Comparison of ENCODE assay signal across 17 cellular contexts in the genomic region with DNA sequence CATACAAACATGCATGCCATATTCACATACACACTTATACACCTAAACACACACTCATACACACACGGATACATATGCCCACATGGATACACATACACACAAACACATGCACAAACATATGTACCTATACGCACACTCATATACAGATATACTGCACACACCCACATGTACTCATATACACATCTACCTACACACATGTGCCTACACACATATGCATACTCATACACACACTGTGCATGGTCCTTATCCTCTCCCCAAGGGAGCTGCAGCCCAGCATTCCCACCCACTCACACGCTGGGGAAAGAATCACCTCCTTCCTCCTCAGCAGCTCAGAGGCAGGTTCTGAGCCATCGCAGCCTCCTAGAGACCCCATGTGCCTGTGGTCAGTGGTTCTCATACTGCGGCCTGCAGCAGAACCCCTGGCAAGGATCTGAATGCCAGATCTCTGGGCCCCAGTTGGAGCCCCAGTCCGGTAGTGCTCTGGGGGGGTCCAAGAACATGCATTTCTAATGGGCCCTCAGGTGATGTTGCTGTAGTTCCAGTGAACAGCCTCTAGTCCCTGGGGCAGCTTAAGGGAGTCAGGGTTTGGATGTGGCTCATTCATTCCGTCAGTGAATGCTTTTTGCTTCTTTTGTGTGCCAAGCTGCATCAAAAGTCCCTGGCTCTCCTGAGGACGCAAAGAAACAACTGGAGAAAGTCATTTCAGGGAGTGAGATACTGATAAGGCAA. TPM values are rescaled to one million over a fixed set of nuclear protein-coding genes. Genes with fewer than 3 reads are reported as not detected.
A peak's percentile ranks its signal among the peaks of the same experiment; 100 is the strongest.
DNase-seq lines count a peak whose midpoint lies in the region; ATAC-seq and TF ChIP-seq lines count a peak whose summit lies in the region.
"Had no signal": no experiment of that assay in that cellular context is flagged by ENCODE, and none has a peak within 500 bp of the region (broad histone marks: within the 10 kb centered on the region; RNA-seq: fewer than 3 reads in every experiment).

No MANE protein-coding gene starts in this region.

- TF ChIP-seq CTCF in natural killer cell (IDR thresholded peaks at IDR 0.05): no peak
- peak; percentile 19 for TF ChIP-seq CTCF in activated CD8-positive, alpha-beta T cell treated with anti-CD3 and anti-CD28 coated beads for 36 hours (IDR thresholded peaks at IDR 0.05)
- TF ChIP-seq CTCF in coronary artery (IDR thresholded peaks at IDR 0.05): no peak

- H3K4me3 ChIP-seq in iPS-20b (ENCODE audit: low read length) (no peak overlapping the region), coronary artery (no peak overlapping the region)

- ATAC-seq in natural killer cell (no peak), HG03280 (IDR thresholded peaks at IDR 0.05; ENCODE audit: unreplicated experiment) (no peak)
- ATAC-seq in natural killer cell treated with Interleukin-12 subunit alpha and Interleukin-12 subunit beta and Interleukin-15 and Interleukin-18, amount 100 ng/mL, for 72 hours: no peak
- ATAC-seq in activated CD8-positive, alpha-beta T cell treated with anti-CD3 and anti-CD28 coated beads for 36 hours: no peak

- CTCF ChIA-PET in activated CD8-positive, alpha-beta T cell treated with anti-CD3 and anti-CD28 coated beads for 36 hours (lab: Charles Lee): interaction anchor here (0.7 to 1.7 kb wide), 3 partner anchors 29 to 90 kb away, joined by 3 to 4 read pairs (median 3); no protein-coding TSS in a partner anchor

- H3K27ac ChIP-seq in iPS-20b (ENCODE audit: low read length): peak overlapping the region; percentile 48
- H3K27ac ChIP-seq in coronary artery: no peak overlapping the region
- no peak overlapping the region for H3K27ac ChIP-seq in caudate nucleus (ENCODE audit: low read depth, low read length)
- H3K27ac ChIP-seq: RWPE1 had no signal

- H3K4me3 Mint-ChIP-seq in natural killer cell: peak overlapping the region; percentile 17
- H3K4me3 Mint-ChIP-seq in natural killer cell treated with Interleukin-12 subunit alpha and Interleukin-12 subunit beta and Interleukin-15 and Interleukin-18, amount 100 ng/mL, for 72 hours: no peak overlapping the region
- no peak overlapping the region for H3K4me3 Mint-ChIP-seq in activated CD8-positive, alpha-beta T cell treated with anti-CD3 and anti-CD28 coated beads for 36 hours
- H3K4me3 Mint-ChIP-seq: naive B cell had no signal

- no peaks in the 10 kb centered on the region for H3K27me3 ChIP-seq in iPS-20b (ENCODE audit: insufficient read depth, low read length)

- H3K4me1 ChIP-seq in iPS-20b (ENCODE audit: insufficient read depth, low read length): peaks cover 21% of the 10 kb centered on the region

- H3K27ac Mint-ChIP-seq in natural killer cell: peak overlapping the region; percentile 1 to 51
- H3K27ac Mint-ChIP-seq in natural killer cell treated with Interleukin-12 subunit alpha and Interleukin-12 subunit beta and Interleukin-15 and Interleukin-18, amount 100 ng/mL, for 72 hours: no peak overlapping the region
- peak overlapping the region; percentile 95 for H3K27ac Mint-ChIP-seq in activated CD8-positive, alpha-beta T cell treated with anti-CD3 and anti-CD28 coated beads for 36 hours

- H3K36me3 Mint-ChIP-seq in natural killer cell: no peaks in the 10 kb centered on the region
- peaks cover 4% of the 10 kb centered on the region for H3K36me3 Mint-ChIP-seq in natural killer cell treated with Interleukin-12 subunit alpha and Interleukin-12 subunit beta and Interleukin-15 and Interleukin-18, amount 100 ng/mL, for 72 hours
- peaks cover 89% of the 10 kb centered on the region for H3K36me3 Mint-ChIP-seq in activated CD8-positive, alpha-beta T cell treated with anti-CD3 and anti-CD28 coated beads for 36 hours (ENCODE audit: low read depth)
- H3K36me3 Mint-ChIP-seq: naive B cell had no signal

- peak overlapping the region; percentile 8; the same call in 1 of the 2 replicates for H3K9ac ChIP-seq in iPS-20b (ENCODE audit: low read depth, low read length)

- no peaks in the 10 kb centered on the region for H3K9me3 ChIP-seq in iPS-20b (ENCODE audit: insufficient read depth, low read depth, low read length)

- intact Hi-C loops in natural killer cell (cut with micrococcal nuclease): no loop called here
- intact Hi-C loops in activated CD8-positive, alpha-beta T cell treated with anti-CD3 and anti-CD28 coated beads for 36 hours (cut with micrococcal nuclease): no loop called here

- H3K27me3 Mint-ChIP-seq in natural killer cell (ENCODE audit: low read depth in 2 of 2): no peaks in the 10 kb centered on the region
- H3K27me3 Mint-ChIP-seq in natural killer cell treated with Interleukin-12 subunit alpha and Interleukin-12 subunit beta and Interleukin-15 and Interleukin-18, amount 100 ng/mL, for 72 hours: no peaks in the 10 kb centered on the region
- H3K27me3 Mint-ChIP-seq in activated CD8-positive, alpha-beta T cell treated with anti-CD3 and anti-CD28 coated beads for 36 hours: no peaks in the 10 kb centered on the region
- H3K27me3 Mint-ChIP-seq: naive B cell had no signal

- POLR2A ChIA-PET in activated CD8-positive, alpha-beta T cell treated with anti-CD3 and anti-CD28 coated beads for 36 hours (lab: Charles Lee): interaction anchor here (0.9 to 5.0 kb wide), 9 partner anchors 8 to 53 kb away, joined by 3 to 33 read pairs (median 6); no protein-coding TSS in a partner anchor

- peaks cover 80 to 81% of the 10 kb centered on the region in 2 donors for H3K4me1 Mint-ChIP-seq in natural killer cell
- H3K4me1 Mint-ChIP-seq in natural killer cell treated with Interleukin-12 subunit alpha and Interleukin-12 subunit beta and Interleukin-15 and Interleukin-18, amount 100 ng/mL, for 72 hours (ENCODE audit: low read depth in 2 of 2): peaks cover 61 to 73% of the 10 kb centered on the region in 2 donors
- H3K4me1 Mint-ChIP-seq in activated CD8-positive, alpha-beta T cell treated with anti-CD3 and anti-CD28 coated beads for 36 hours (ENCODE audit: low read depth): peaks cover 92% of the 10 kb centered on the region

- H3K9me3 Mint-ChIP-seq in natural killer cell: no peaks in the 10 kb centered on the region
- no peaks in the 10 kb centered on the region for H3K9me3 Mint-ChIP-seq in natural killer cell treated with Interleukin-12 subunit alpha and Interleukin-12 subunit beta and Interleukin-15 and Interleukin-18, amount 100 ng/mL, for 72 hours
- no peaks in the 10 kb centered on the region for H3K9me3 Mint-ChIP-seq in activated CD8-positive, alpha-beta T cell treated with anti-CD3 and anti-CD28 coated beads for 36 hours
- H3K9me3 Mint-ChIP-seq: naive B cell had no signal

- DNase-seq in natural killer cell: no peak
- DNase-seq in natural killer cell treated with Interleukin-12 subunit alpha and Interleukin-12 subunit beta and Interleukin-15 and Interleukin-18, amount 100 ng/mL, for 72 hours (ENCODE audit: low spot score): no peak
- no peak for DNase-seq in activated CD8-positive, alpha-beta T cell treated with anti-CD3 and anti-CD28 coated beads for 36 hours
- DNase-seq in coronary artery (ENCODE audit: low spot score): no peak
- DNase-seq in caudate nucleus (lab: John Stamatoyannopoulos, UW): no peak
- no peak for DNase-seq in NCI-H526 (lab: John Stamatoyannopoulos, UW)
- DNase-seq: activated CD4-positive, CD25-positive, alpha-beta regulatory T cell; activated T-cell treated with anti-CD3 and anti-CD28 coated beads for 4 hours; anterior cingulate cortex; cortex of kidney; GDM1; naive B cell; NCI-H146; NCI-H446 had no signal

- H3K36me3 ChIP-seq in iPS-20b (ENCODE audit: insufficient read depth, low read depth, low read length): peaks cover 11% of the 10 kb centered on the region

RNA-seq across cellular contexts. Expression of a gene that starts 39.0 kb away (rescaled TPM):
- total RNA-seq in natural killer cell: 100 to 1,000 TPM; 354 to 448 (median 420) TPM
- total RNA-seq in natural killer cell treated with Interleukin-12 subunit alpha and Interleukin-12 subunit beta and Interleukin-15 and Interleukin-18, amount 100 ng/mL, for 72 hours: 100 to 1,000 TPM; 169 to 237 TPM
- 100 to 1,000 TPM; 290 to 317 TPM for total RNA-seq in activated CD8-positive, alpha-beta T cell treated with anti-CD3 and anti-CD28 coated beads for 36 hours

Comparison
In these comparisons a context has a peak if more than half of its experiments do, and no peak if none do; other contexts are left out.
1. H3K27ac Mint-ChIP-seq: peak in natural killer cell (2 of 2) and activated CD8-positive, alpha-beta T cell treated with anti-CD3 and anti-CD28 coated beads for 36 hours (single experiment); none in natural killer cell treated with Interleukin-12 subunit alpha and Interleukin-12 subunit beta and Interleukin-15 and Interleukin-18, amount 100 ng/mL, for 72 hours (0 of 2).